ENCODE assay signal across 8 cellular contexts in the genomic region with DNA sequence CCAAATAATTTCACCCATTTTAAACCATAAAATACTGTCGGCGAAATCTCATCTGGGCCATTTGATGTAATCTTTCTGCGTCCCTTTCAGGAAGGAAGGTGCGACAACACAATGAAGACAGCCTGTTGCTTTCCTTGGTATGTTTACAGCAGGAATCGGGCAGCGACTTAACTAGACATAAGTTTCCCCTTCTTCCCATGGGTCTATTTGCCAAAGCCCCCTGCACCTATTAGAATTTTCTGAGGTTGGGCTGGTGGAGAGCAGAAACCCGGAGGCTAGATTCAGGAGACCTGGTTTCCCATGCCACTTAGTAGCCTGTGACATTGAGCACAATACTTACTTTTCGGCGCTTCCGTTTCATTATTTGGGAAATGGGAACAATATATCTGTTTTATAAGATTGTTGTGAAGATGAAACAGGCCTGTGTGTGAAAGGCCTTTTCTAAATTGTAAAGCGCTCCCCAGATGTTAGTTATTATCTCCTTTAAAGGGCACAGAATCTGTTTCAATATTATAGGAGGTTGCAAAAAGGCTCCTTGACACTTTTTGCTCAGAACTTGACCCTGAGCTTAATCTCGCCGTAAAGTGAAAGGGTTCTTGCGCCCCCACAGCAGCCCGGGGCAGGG. TPM values are rescaled to one million over a fixed set of nuclear protein-coding genes. Genes with fewer than 3 reads are reported as not detected.
A peak's percentile ranks its signal among the peaks of the same experiment; 100 is the strongest.
DNase-seq lines count a peak whose midpoint lies in the region; ATAC-seq and TF ChIP-seq lines count a peak whose summit lies in the region.

No MANE protein-coding gene starts in this region.

- H3K27ac ChIP-seq in VCaP (peak overlapping the region; percentile 95), psoas muscle (peak overlapping the region; percentile 98)

- peaks cover 26% of the 10 kb centered on the region for H3K4me1 ChIP-seq in psoas muscle

- peaks cover 0 to 29% of the 10 kb centered on the region in 2 donors for H3K36me3 ChIP-seq in psoas muscle (ENCODE audit: insufficient read depth in 1 of 2, low read depth in 1 of 2)

- intact Hi-C loops in psoas muscle (cut with DNase I): loop anchor here in 1 of 2 donors (10.0 kb wide), 1 partner anchor 281 kb away; no protein-coding TSS in a partner anchor

- H3K27me3 ChIP-seq in psoas muscle (ENCODE audit: insufficient read depth in 3 of 3, low read length in 2 of 3): no peaks in the 10 kb centered on the region

- TF ChIP-seq CTCF in VCaP (conservative IDR thresholded peaks at IDR 0.05): no peak
- TF ChIP-seq CTCF in fibroblast of pulmonary artery (IDR thresholded peaks at IDR 0.05; ENCODE audit: low read length, missing control alignments): no peak
- no peak for TF ChIP-seq CTCF in psoas muscle (IDR thresholded peaks at IDR 0.05)

- H3K4me3 ChIP-seq in fibroblast of pulmonary artery (replicated peaks; ENCODE audit: low read depth, low read length) (peak overlapping the region; percentile 88), psoas muscle (peak overlapping the region; percentile 86)

- ATAC-seq in psoas muscle (no peak), HG03045 (IDR thresholded peaks at IDR 0.05; ENCODE audit: unreplicated experiment) (no peak), HG02610 (IDR thresholded peaks at IDR 0.05; ENCODE audit: unreplicated experiment) (no peak)

- DNase-seq in NOMO-1 treated with DMSO at 0.1 percent for 48 hours (lab: John Stamatoyannopoulos, UW; ENCODE audit: unreplicated experiment) (peak; percentile 41), NOMO-1 treated with dmso at 0.1 percent for 144 hours (lab: John Stamatoyannopoulos, UW; ENCODE audit: unreplicated experiment) (no peak), fibroblast of pulmonary artery (ENCODE audit: low read depth) (no peak), psoas muscle (no peak), NCI-H146 (lab: John Stamatoyannopoulos, UW) (no peak)

- no peaks in the 10 kb centered on the region for H3K9me3 ChIP-seq in psoas muscle

- 3 to 6% (median 4%) methylated on average over 15 of the region's 15 CpGs for WGBS in psoas muscle, 3 donors

RNA-seq across cellular contexts. Expression of a gene that starts 0.6 kb away (rescaled TPM):
- 100 to 1,000 TPM; 118 to 149 (median 122) TPM for total RNA-seq in psoas muscle
- 100 to 1,000 TPM in 2 of 3 donors, 10 to 100 TPM in 1; 62.7 to 171 (median 115) TPM for polyA plus RNA-seq in psoas muscle

RNA-seq across cellular contexts. Expression of a gene that starts 42.0 kb away (rescaled TPM):
- total RNA-seq in psoas muscle: 1 to 10 TPM in 1 of 4 donors, not detected in 3; 1.5 TPM
- polyA plus RNA-seq in psoas muscle: under 1 TPM in 2 of 3 donors, not detected in 1; 0.45 to 0.70 TPM
